Comparison of ENCODE assay signal across 19 cellular contexts in genomic region chr3:116276637-116277036, GRCh38.
A peak's percentile ranks its signal among the peaks of the same experiment; 100 is the strongest.
DNase-seq lines count a peak whose midpoint lies in the region; ATAC-seq lines count a peak whose summit lies in the region.
"Had no signal": no experiment of that assay in that cellular context is flagged by ENCODE, and none has a peak within 500 bp of the region (broad histone marks: within the 10 kb centered on the region; RNA-seq: fewer than 3 reads in every experiment).

No MANE protein-coding gene starts in this region.

- H3K27ac Mint-ChIP-seq in stimulated activated memory B cell treated with anti-CD40 and anti-IgM and Interleukin-4, amounts not matched to agents 10 μg/mL and 1 μg/mL and 100 μg/mL, for 72 hours = no peak overlapping the region
- H3K27ac Mint-ChIP-seq: CD4-positive, CD25-positive, alpha-beta regulatory T cell; CD8-positive, alpha-beta memory T cell; HFFc6; IgD-negative memory B cell had no signal

- DNase-seq in H7 (peak; percentile 30), NCI-H1436 treated with DMSO at 0.1 percent for 48 hours (lab: John Stamatoyannopoulos, UW) (peak; percentile 14), NCI-H69 (lab: John Stamatoyannopoulos, UW) (peak; percentile 94), DMS153 (lab: John Stamatoyannopoulos, UW) (no peak)
- DNase-seq: BE2C; C1 segment of cervical spinal cord; Caco-2; CD4-positive, CD25-positive, alpha-beta regulatory T cell; CD8-positive, alpha-beta memory T cell; DMS79; GDM1; GM23248; HFFc6; KBM-7 had no signal

- H3K4me3 ChIP-seq in H7 (ENCODE audit: insufficient read depth, low read depth, low read length) = no peak overlapping the region
- H3K4me3 ChIP-seq: GM23248 had no signal

- no peaks in the 10 kb centered on the region for H3K9me3 Mint-ChIP-seq in stimulated activated memory B cell treated with anti-CD40 and anti-IgM and Interleukin-4, amounts not matched to agents 10 μg/mL and 1 μg/mL and 100 μg/mL, for 72 hours
- H3K9me3 Mint-ChIP-seq: IgD-negative memory B cell had no signal

- H3K4me3 Mint-ChIP-seq in stimulated activated memory B cell treated with anti-CD40 and anti-IgM and Interleukin-4, amounts not matched to agents 10 μg/mL and 1 μg/mL and 100 μg/mL, for 72 hours = no peak overlapping the region
- H3K4me3 Mint-ChIP-seq: CD4-positive, CD25-positive, alpha-beta regulatory T cell; CD8-positive, alpha-beta memory T cell; HFFc6; IgD-negative memory B cell had no signal

- H3K36me3 ChIP-seq in H7 (replicated peaks; ENCODE audit: control insufficient read depth, insufficient read depth, low read length) = no peaks in the 10 kb centered on the region
- H3K36me3 ChIP-seq: BE2C had no signal

- peak; percentile 16 for ATAC-seq in stimulated activated memory B cell treated with anti-CD40 and anti-IgM and Interleukin-4, amounts not matched to agents 10 μg/mL and 1 μg/mL and 100 μg/mL, for 72 hours
- ATAC-seq in GM21381 (IDR thresholded peaks at IDR 0.05; ENCODE audit: unreplicated experiment) = no peak
- ATAC-seq in GM21367 (IDR thresholded peaks at IDR 0.05; ENCODE audit: unreplicated experiment) = no peak
- ATAC-seq: HCT116 had no signal

- H3K27me3 Mint-ChIP-seq in stimulated activated memory B cell treated with anti-CD40 and anti-IgM and Interleukin-4, amounts not matched to agents 10 μg/mL and 1 μg/mL and 100 μg/mL, for 72 hours = no peaks in the 10 kb centered on the region
- H3K27me3 Mint-ChIP-seq: CD4-positive, CD25-positive, alpha-beta regulatory T cell; CD8-positive, alpha-beta memory T cell; IgD-negative memory B cell had no signal

- H3K27me3 ChIP-seq in H7 (ENCODE audit: control insufficient read depth, insufficient read depth, low read length) = no peaks in the 10 kb centered on the region
- H3K27me3 ChIP-seq: BE2C had no signal

- no peaks in the 10 kb centered on the region for H3K4me1 Mint-ChIP-seq in stimulated activated memory B cell treated with anti-CD40 and anti-IgM and Interleukin-4, amounts not matched to agents 10 μg/mL and 1 μg/mL and 100 μg/mL, for 72 hours
- H3K4me1 Mint-ChIP-seq: CD4-positive, CD25-positive, alpha-beta regulatory T cell; CD8-positive, alpha-beta memory T cell; IgD-negative memory B cell had no signal

- H3K36me3 Mint-ChIP-seq in stimulated activated memory B cell treated with anti-CD40 and anti-IgM and Interleukin-4, amounts not matched to agents 10 μg/mL and 1 μg/mL and 100 μg/mL, for 72 hours = no peaks in the 10 kb centered on the region
- H3K36me3 Mint-ChIP-seq: CD4-positive, CD25-positive, alpha-beta regulatory T cell; CD8-positive, alpha-beta memory T cell; IgD-negative memory B cell had no signal
